In genomic region chr2:196356332-196356731, GRCh38 we compare ENCODE assay signal across 16 cellular contexts.
"Had no signal": no experiment of that assay in that cellular context is flagged by ENCODE, and none has a peak within 500 bp of the region (broad histone marks: within the 10 kb centered on the region; RNA-seq: fewer than 3 reads in every experiment).

No MANE protein-coding gene starts in this region.

- H3K4me3 Mint-ChIP-seq: activated CD4-positive, alpha-beta memory T cell treated with anti-CD3 and anti-CD28 coated beads, Interleukin-2, amount 10 ng/mL, durations not matched to agents 7 days and 5 days; activated CD4-positive, alpha-beta T cell treated with anti-CD3 and anti-CD28 coated beads for 36 hours; activated naive CD8-positive, alpha-beta T cell treated with anti-CD3 and anti-CD28 coated beads, Interleukin-2, amount 50 U/mL, for 24 hours; nephron progenitor cell; stimulated activated memory B cell treated with anti-CD40 and anti-IgM and Interleukin-4, amounts not matched to agents 10 μg/mL and 1 μg/mL and 100 μg/mL, for 72 hours; T-helper 2 cell treated with Interferon-gamma antibody and Interleukin-4, amounts not matched to agents 5 μg/mL and 100 μg/mL, for 36 hours had no signal

- H3K27ac Mint-ChIP-seq: activated CD4-positive, alpha-beta memory T cell treated with anti-CD3 and anti-CD28 coated beads, Interleukin-2, amount 10 ng/mL, durations not matched to agents 7 days and 5 days; activated CD4-positive, alpha-beta T cell treated with anti-CD3 and anti-CD28 coated beads for 36 hours; activated naive CD8-positive, alpha-beta T cell treated with anti-CD3 and anti-CD28 coated beads, Interleukin-2, amount 50 U/mL, for 24 hours; nephron progenitor cell; stimulated activated memory B cell treated with anti-CD40 and anti-IgM and Interleukin-4, amounts not matched to agents 10 μg/mL and 1 μg/mL and 100 μg/mL, for 72 hours; T-helper 2 cell treated with Interferon-gamma antibody and Interleukin-4, amounts not matched to agents 5 μg/mL and 100 μg/mL, for 36 hours had no signal

- DNase-seq: activated CD4-positive, alpha-beta memory T cell treated with anti-CD3 and anti-CD28 coated beads, Interleukin-2, amount 10 ng/mL, durations not matched to agents 7 days and 5 days; activated CD4-positive, alpha-beta T cell treated with anti-CD3 and anti-CD28 coated beads for 36 hours; activated gamma-delta T cell; activated naive CD8-positive, alpha-beta T cell treated with anti-CD3 and anti-CD28 coated beads, Interleukin-2, amount 50 U/mL, for 24 hours; activated T-cell treated with anti-CD3 and anti-CD28 coated beads, Interleukin-2, amount 50 U/mL, for 48 hours; dorsolateral prefrontal cortex; foreskin fibroblast; glutamatergic neuron; left colon; mesendoderm; nephron progenitor cell; small intestine; SW 1271; upper lobe of right lung had no signal

- H3K4me1 Mint-ChIP-seq: activated CD4-positive, alpha-beta T cell treated with anti-CD3 and anti-CD28 coated beads for 36 hours; nephron progenitor cell; stimulated activated memory B cell treated with anti-CD40 and anti-IgM and Interleukin-4, amounts not matched to agents 10 μg/mL and 1 μg/mL and 100 μg/mL, for 72 hours had no signal

- H3K9me3 Mint-ChIP-seq: nephron progenitor cell had no signal

- H3K27me3 Mint-ChIP-seq: stimulated activated memory B cell treated with anti-CD40 and anti-IgM and Interleukin-4, amounts not matched to agents 10 μg/mL and 1 μg/mL and 100 μg/mL, for 72 hours had no signal
